In the genomic region with DNA sequence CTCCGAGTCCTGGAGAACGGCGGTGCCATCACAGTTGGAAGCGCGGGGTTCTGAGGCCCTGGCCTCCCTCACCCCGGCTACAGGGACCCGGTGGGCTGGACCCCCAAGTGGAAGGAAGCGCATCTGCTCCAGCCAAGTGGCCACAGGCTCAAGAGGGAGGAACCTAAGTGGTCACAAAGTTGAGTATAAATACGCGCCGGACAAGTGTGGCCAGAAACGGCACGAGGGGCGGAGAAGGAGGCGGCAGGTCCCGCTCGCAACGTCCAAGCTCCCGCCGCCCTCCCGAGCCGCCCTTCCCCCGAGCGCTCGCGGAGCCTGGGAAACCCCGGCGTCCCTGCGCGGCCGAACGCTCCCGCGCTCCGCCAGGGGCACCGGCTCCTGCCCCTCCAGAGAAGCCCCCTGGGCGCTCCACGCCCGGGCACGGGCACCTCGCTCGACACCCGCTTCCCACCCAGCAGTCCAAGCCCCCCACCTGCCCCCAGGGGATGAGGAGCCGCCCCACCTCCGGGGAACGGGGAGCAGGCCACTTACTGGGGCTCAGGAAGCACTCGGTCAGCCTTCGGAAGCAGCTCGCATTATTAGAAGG, we compare ENCODE assay signal across 10 cellular contexts. TPM values are rescaled to one million over a fixed set of nuclear protein-coding genes. Genes with fewer than 3 reads are reported as not detected.
DNase-seq lines count a peak whose midpoint lies in the region; ATAC-seq and TF ChIP-seq lines count a peak whose summit lies in the region.
"Had no signal": no experiment of that assay in that cellular context is flagged by ENCODE, and none has a peak within 500 bp of the region (broad histone marks: within the 10 kb centered on the region; RNA-seq: fewer than 3 reads in every experiment).

No MANE protein-coding gene starts in this region.

- ATAC-seq in WTC11 (no peak), GM18873 (IDR thresholded peaks at IDR 0.05; ENCODE audit: low FRiP score, unreplicated experiment) (no peak)
- ATAC-seq: activated CD8-positive, alpha-beta memory T cell treated with anti-CD3 and anti-CD28 coated beads, Interleukin-2, amount 10 ng/mL, durations not matched to agents 7 days and 5 days had no signal

- H3K9me3 ChIP-seq in iPS-20b (ENCODE audit: insufficient read depth, low read depth, low read length): no peaks in the 10 kb centered on the region

- peaks cover 91% of the 10 kb centered on the region for H3K27me3 ChIP-seq in iPS-20b (ENCODE audit: insufficient read depth, low read length)

- no peaks in the 10 kb centered on the region for H3K36me3 ChIP-seq in iPS-20b (ENCODE audit: insufficient read depth, low read depth, low read length)

- peak overlapping the region; percentile 72 for H3K4me3 Mint-ChIP-seq in WTC11
- H3K4me3 Mint-ChIP-seq: activated CD8-positive, alpha-beta memory T cell treated with anti-CD3 and anti-CD28 coated beads, Interleukin-2, amount 10 ng/mL, durations not matched to agents 7 days and 5 days had no signal

- POLR2A ChIA-PET in WTC11 (lab: Charles Lee): no interaction called here

- peaks cover 21% of the 10 kb centered on the region; the same call in 1 of the 2 replicates for H3K4me1 ChIP-seq in iPS-20b (ENCODE audit: insufficient read depth, low read length)

- no peaks in the 10 kb centered on the region for H3K9me3 Mint-ChIP-seq in WTC11

- H3K4me1 Mint-ChIP-seq in WTC11: peaks cover 30% of the 10 kb centered on the region

- CTCF ChIA-PET in WTC11 (lab: Charles Lee): interaction anchor here (0.6 kb wide), 1 partner anchor 222 kb away, joined by 3 read pairs; no protein-coding TSS in a partner anchor

- TF ChIP-seq CTCF in GM10266 (IDR thresholded peaks at IDR 0.05; ENCODE audit: control insufficient read depth, insufficient read depth, low read depth, missing control alignments) (no peak), WTC11 (IDR thresholded peaks at IDR 0.05) (no peak)

- H3K27ac Mint-ChIP-seq in WTC11: no peak overlapping the region
- H3K27ac Mint-ChIP-seq: activated CD8-positive, alpha-beta memory T cell treated with anti-CD3 and anti-CD28 coated beads, Interleukin-2, amount 10 ng/mL, durations not matched to agents 7 days and 5 days had no signal

- H3K4me3 ChIP-seq in iPS-20b (ENCODE audit: low read length) (peak overlapping the region; percentile 64; the same call in 1 of the 2 replicates), skin epidermis (peak overlapping the region; percentile 26 to 46 (median 36))

- H3K27ac ChIP-seq in iPS-20b (ENCODE audit: low read length) (no peak overlapping the region), skin epidermis (peak overlapping the region in 4 of 21 experiments; percentile 22 to 68 (median 51))

- H3K9ac ChIP-seq in iPS-20b (ENCODE audit: low read depth, low read length): peak overlapping the region; percentile 65; the same call in 1 of the 2 replicates

- peak; percentile 48 for DNase-seq in GM10266 (ENCODE audit: extremely low spot score)
- no peak for DNase-seq in WTC11 (ENCODE audit: low spot score)
- DNase-seq in amniotic stem cell (lab: John Stamatoyannopoulos, UW): no peak
- DNase-seq in activated naive CD4-positive, alpha-beta T cell treated with Interleukin-2 at 50 U/mL for 16 hours: no peak
- no peak for DNase-seq in SKM-1 (lab: John Stamatoyannopoulos, UW; ENCODE audit: unreplicated experiment)
- DNase-seq: activated CD8-positive, alpha-beta memory T cell treated with anti-CD3 and anti-CD28 coated beads, Interleukin-2, amount 10 ng/mL, durations not matched to agents 7 days and 5 days; NCI-H524 treated with DMSO at 0.1 percent for 48 hours had no signal

- H3K27me3 Mint-ChIP-seq in WTC11 (ENCODE audit: low read depth): peaks cover 81% of the 10 kb centered on the region

- H3K36me3 Mint-ChIP-seq in WTC11: no peaks in the 10 kb centered on the region

TF ChIP-seq in WTC11, 78 proteins besides CTCF, POLR2A, EP300 and RAD21:
- TF ChIP-seq GTF2I (CRISPR knock-in tag; conservative IDR thresholded peaks at IDR 0.05) (0 out of 2 replicates have a peak, but pooled peaks have one; percentile 21), RELA (CRISPR knock-in tag; IDR thresholded peaks at IDR 0.05; ENCODE audit: borderline replicate concordance) (no peak)

RNA-seq across cellular contexts. Expression of gene PDE10A, which starts 1.5 kb away (rescaled TPM):
- 2.3 to 3.1 TPM (median 3.0 TPM) in 3 replicates for total RNA-seq in WTC11 (2021)
- total RNA-seq: activated CD8-positive, alpha-beta memory T cell treated with anti-CD3 and anti-CD28 coated beads, Interleukin-2, amount 10 ng/mL, durations not matched to agents 7 days and 5 days had no signal
